ENCODE assay signal across 1 cellular context in the genomic region with DNA sequence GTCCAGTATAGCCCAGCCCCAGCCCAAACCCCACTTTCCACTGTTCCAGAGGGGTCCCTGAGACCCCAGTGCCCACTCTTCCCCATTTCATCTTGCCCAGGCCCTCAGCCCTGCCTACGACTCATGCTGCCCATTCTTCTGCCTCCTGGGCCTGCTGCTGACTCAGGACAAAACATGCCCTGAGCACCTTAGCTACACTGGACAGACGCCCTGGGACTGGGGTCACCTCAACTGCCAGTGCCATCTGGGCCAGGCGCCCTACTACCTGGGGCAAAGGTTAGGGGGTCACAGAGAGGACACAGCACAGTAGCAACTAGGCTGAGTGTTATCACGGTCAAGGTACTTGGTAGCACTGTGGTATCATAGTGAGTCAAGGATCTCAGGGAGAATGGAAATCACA.
TF ChIP-seq lines count a peak whose summit lies in the region.

No MANE protein-coding gene starts in this region.

TF ChIP-seq in IMR-90, 13 proteins besides CTCF, POLR2A, EP300 and RAD21 (continued from another document):
- TF ChIP-seq ELK1 (IDR thresholded peaks at IDR 0.05; ENCODE audit: borderline replicate concordance, low read depth, low read length), result no peak
